In genomic region chr5:180180846-180181245, GRCh38 we compare ENCODE assay signal across 23 cellular contexts. TPM values are rescaled to one million over a fixed set of nuclear protein-coding genes. Genes with fewer than 3 reads are reported as not detected.
"Had no signal": no experiment of that assay in that cellular context is flagged by ENCODE, and none has a peak within 500 bp of the region (broad histone marks: within the 10 kb centered on the region; RNA-seq: fewer than 3 reads in every experiment).

No MANE protein-coding gene starts in this region.

- H3K27ac ChIP-seq: SK-N-MC, WERI-Rb-1 had no signal

- ATAC-seq: activated CD4-positive, alpha-beta T cell treated with anti-CD3 and anti-CD28 coated beads for 36 hours; activated T-cell treated with anti-CD3 and anti-CD28 coated beads, Interleukin-2, amount 50 U/mL, for 72 hours; Right ventricle myocardium inferior had no signal

- H3K4me3 ChIP-seq: SK-N-MC had no signal

- DNase-seq: activated CD4-positive, alpha-beta memory T cell treated with anti-CD3 and anti-CD28 coated beads, Interleukin-2, amount 10 ng/mL, durations not matched to agents 7 days and 5 days; activated CD4-positive, alpha-beta T cell treated with anti-CD3 and anti-CD28 coated beads for 36 hours; activated CD4-positive, alpha-beta T cell treated with anti-CD3 and anti-CD28 coated beads, Interleukin-2, amount 50 U/mL, for 1 hour; activated gamma-delta T cell treated with Interleukin-2 at 50 U/mL for 16 hours; activated naive CD4-positive, alpha-beta T cell treated with anti-CD3 and anti-CD28 coated beads, Interleukin-2, amount 10 ng/mL, durations not matched to agents 7 days and 5 days; activated naive CD8-positive, alpha-beta T cell treated with anti-CD3 and anti-CD28 coated beads for 36 hours; activated T-cell treated with anti-CD3 and anti-CD28 coated beads, Interleukin-2, amount 50 U/mL, for 72 hours; Kasumi-1; KBM-7; NCI-H1048; NCI-H146; NCI-H187 treated with DMSO at 0.1 percent for 48 hours; NCI-H2081 treated with DMSO at 0.1 percent for 48 hours; NCI-H526; NCI-H82; T-helper 1 cell; WERI-Rb-1 had no signal

- H3K36me3 ChIP-seq: WERI-Rb-1 had no signal

RNA-seq across cellular contexts. Expression of gene RASGEF1C, which starts 28.2 kb away (rescaled TPM):
- total RNA-seq: activated CD4-positive, alpha-beta memory T cell treated with anti-CD3 and anti-CD28 coated beads, Interleukin-2, amount 10 ng/mL, durations not matched to agents 7 days and 5 days; activated CD4-positive, alpha-beta T cell treated with anti-CD3 and anti-CD28 coated beads for 36 hours; activated CD8-positive, alpha-beta memory T cell treated with anti-CD3 and anti-CD28 coated beads for 36 hours; activated naive CD8-positive, alpha-beta T cell treated with anti-CD3 and anti-CD28 coated beads for 36 hours; activated T-cell treated with anti-CD3 and anti-CD28 coated beads, Interleukin-2, amount 50 U/mL, for 72 hours; activated T-helper 2 cell treated with anti-CD3 and anti-CD28 coated beads, Interferon-gamma antibody, Interleukin-2, Interleukin-4, amounts not matched to agents 10 μg/mL and 5 μg/mL and 100 μg/mL, durations not matched to agents 14 hours and 24 hours and 36 hours; OCI-LY7; T-helper 2 cell treated with Interferon-gamma antibody and Interleukin-4, amounts not matched to agents 100 ng/mL and 5 ng/mL, for 36 hours had no signal
